ENCODE assay signal across 15 cellular contexts in genomic region chr13:112574476-112575294, GRCh38. TPM values are rescaled to one million over a fixed set of nuclear protein-coding genes. Genes with fewer than 3 reads are reported as not detected.
A peak's percentile ranks its signal among the peaks of the same experiment; 100 is the strongest.
DNase-seq lines count a peak whose midpoint lies in the region; ATAC-seq, FAIRE-seq and TF ChIP-seq lines count a peak whose summit lies in the region.
"Had no signal": no experiment of that assay in that cellular context is flagged by ENCODE, and none has a peak within 500 bp of the region (broad histone marks: within the 10 kb centered on the region; RNA-seq: fewer than 3 reads in every experiment).

No MANE protein-coding gene starts in this region.

- no peak overlapping the region for H3K14ac ChIP-seq in trophoblast cell (ENCODE audit: low read length)

- H3K27me3 ChIP-seq in MM.1S (replicated peaks; ENCODE audit: insufficient read depth, low read length) (no peaks in the 10 kb centered on the region), trophoblast cell (ENCODE audit: insufficient read depth, low read length) (no peaks in the 10 kb centered on the region), prostate gland (replicated peaks; ENCODE audit: insufficient read depth) (no peaks in the 10 kb centered on the region), Karpas-422 (ENCODE audit: low read length) (no peaks in the 10 kb centered on the region)

- H4K12ac ChIP-seq in trophoblast cell (ENCODE audit: low read depth, low read length): no peak overlapping the region

- H4K91ac ChIP-seq in trophoblast cell (ENCODE audit: low read depth, low read length): no peak overlapping the region

- peak overlapping the region; percentile 74 to 86 for H3K27ac Mint-ChIP-seq in effector memory CD8-positive, alpha-beta T cell
- H3K27ac Mint-ChIP-seq: activated naive CD8-positive, alpha-beta T cell treated with anti-CD3 and anti-CD28 coated beads, Interleukin-2, amount 10 ng/mL, durations not matched to agents 7 days and 5 days had no signal

- H3K18ac ChIP-seq in trophoblast cell (ENCODE audit: low read length): peak overlapping the region; percentile 68

- no peak overlapping the region for H4K8ac ChIP-seq in trophoblast cell (ENCODE audit: low read depth, low read length)

- H3K23ac ChIP-seq in trophoblast cell (ENCODE audit: low read length): no peak overlapping the region

- FAIRE-seq in GM12891 (lab: Jason Lieb, UNC): peak; percentile 40

- no peak overlapping the region for H2AK5ac ChIP-seq in trophoblast cell (ENCODE audit: low read length)

- H3F3A ChIP-seq in MM.1S (ENCODE audit: insufficient read depth, low read length): peaks cover 6% of the 10 kb centered on the region; the same call in 1 of the 2 replicates

- H3K9me3 ChIP-seq in MM.1S (replicated peaks; ENCODE audit: insufficient read depth, low read length): no peaks in the 10 kb centered on the region
- H3K9me3 ChIP-seq in trophoblast cell (ENCODE audit: insufficient read depth, low read depth, low read length): peaks cover 4% of the 10 kb centered on the region
- H3K9me3 ChIP-seq in prostate gland: no peaks in the 10 kb centered on the region
- H3K9me3 ChIP-seq in Karpas-422 (ENCODE audit: low read length): no peaks in the 10 kb centered on the region

- no peak for ATAC-seq in effector memory CD8-positive, alpha-beta T cell (replicated peaks)
- ATAC-seq: PC-3 had no signal

- no peaks in the 10 kb centered on the region for H3K36me3 ChIP-seq in MM.1S (replicated peaks; ENCODE audit: insufficient read depth, low read length)
- H3K36me3 ChIP-seq in trophoblast cell (ENCODE audit: control insufficient read depth in 1 of 2, insufficient read depth in 2 of 2, low read length in 2 of 2): no peaks in the 10 kb centered on the region
- H3K36me3 ChIP-seq in prostate gland: no peaks in the 10 kb centered on the region
- H3K36me3 ChIP-seq in Karpas-422 (ENCODE audit: insufficient read depth, low read length): peaks cover under 1% of the 10 kb centered on the region; the same call in 1 of the 2 replicates

- H3K79me1 ChIP-seq in trophoblast cell (ENCODE audit: low read length): no peaks in the 10 kb centered on the region

- H3K4me1 Mint-ChIP-seq in effector memory CD8-positive, alpha-beta T cell (ENCODE audit: low read depth in 2 of 2): peaks cover 42 to 65% of the 10 kb centered on the region in 2 donors

- H2BK12ac ChIP-seq in trophoblast cell (ENCODE audit: low read length): no peak overlapping the region

- no peaks in the 10 kb centered on the region for H3K9me3 Mint-ChIP-seq in effector memory CD8-positive, alpha-beta T cell

- H2AFZ ChIP-seq in MM.1S (ENCODE audit: low read length) (no peak overlapping the region), trophoblast cell (ENCODE audit: insufficient read depth, low read length, poor library complexity) (no peak overlapping the region), Karpas-422 (ENCODE audit: low read length) (no peak overlapping the region)

- H3K4me3 Mint-ChIP-seq in effector memory CD8-positive, alpha-beta T cell: no peak overlapping the region
- H3K4me3 Mint-ChIP-seq: activated naive CD8-positive, alpha-beta T cell treated with anti-CD3 and anti-CD28 coated beads, Interleukin-2, amount 10 ng/mL, durations not matched to agents 7 days and 5 days; H9 had no signal

- TF ChIP-seq POLR2A in GM12891 (IDR thresholded peaks at IDR 0.05; ENCODE audit: low read depth, low read length): no peak
- no peak for TF ChIP-seq POLR2A in prostate gland (IDR thresholded peaks at IDR 0.05)

- intact Hi-C loops in prostate gland (cut with DNase I): no loop called here

- no peak for TF ChIP-seq CTCF in MM.1S (IDR thresholded peaks at IDR 0.05; ENCODE audit: low read length)
- no peak for TF ChIP-seq CTCF in prostate gland (IDR thresholded peaks at IDR 0.05)

- H4K20me1 ChIP-seq in MM.1S (ENCODE audit: insufficient read depth, low read length) (peaks cover 73% of the 10 kb centered on the region), Karpas-422 (ENCODE audit: insufficient read depth, low read depth, low read length) (peaks cover 12% of the 10 kb centered on the region; the same call in 1 of the 2 replicates)

- no CpG with 5 or more reads among the region's 6 CpGs for WGBS in trophoblast cell (ENCODE audit: extremely low coverage, insufficient coverage, insufficient read length)
- WGBS in prostate gland: 71% methylated on average over 6 of the region's 6 CpGs

- H3K4me2 ChIP-seq in MM.1S (ENCODE audit: low read depth, low read length) (peak overlapping the region; percentile 18; the same call in 1 of the 2 replicates), trophoblast cell (ENCODE audit: low read length) (no peak overlapping the region), Karpas-422 (ENCODE audit: low read depth, low read length, poor library complexity, severe bottlenecking) (no peak overlapping the region)

- H3K9me2 ChIP-seq in MM.1S (replicated peaks; ENCODE audit: insufficient read depth, low read length): no peaks in the 10 kb centered on the region
- no peaks in the 10 kb centered on the region for H3K9me2 ChIP-seq in Karpas-422 (replicated peaks; ENCODE audit: insufficient read depth, low read length)

- H2BK5ac ChIP-seq in trophoblast cell (ENCODE audit: low read depth, low read length, poor library complexity): no peak overlapping the region

- no peak overlapping the region for H2BK120ac ChIP-seq in trophoblast cell (ENCODE audit: insufficient read depth, low read length, poor library complexity)

- peak overlapping the region; percentile 31; the same call in 1 of the 2 replicates for H3K27ac ChIP-seq in MM.1S (ENCODE audit: low read length)
- no peak overlapping the region for H3K27ac ChIP-seq in trophoblast cell (ENCODE audit: low read depth, low read length)
- H3K27ac ChIP-seq in prostate gland: no peak overlapping the region
- no peak overlapping the region for H3K27ac ChIP-seq in Karpas-422 (ENCODE audit: low read length)
- H3K27ac ChIP-seq: WERI-Rb-1 had no signal

- H3K79me2 ChIP-seq in MM.1S (ENCODE audit: low read length) (peaks cover 99% of the 10 kb centered on the region), trophoblast cell (ENCODE audit: control insufficient read depth, insufficient read depth, low read length, poor library complexity) (peaks cover 9% of the 10 kb centered on the region), Karpas-422 (ENCODE audit: low read length) (peaks cover 97% of the 10 kb centered on the region)

- H3K4me1 ChIP-seq in MM.1S (ENCODE audit: low read length) (peaks cover 21% of the 10 kb centered on the region), trophoblast cell (ENCODE audit: control insufficient read depth in 1 of 2, insufficient read depth in 2 of 2, low read length in 2 of 2) (peaks cover 0 to 4% of the 10 kb centered on the region in 2 experiments), prostate gland (replicated peaks) (no peaks in the 10 kb centered on the region), Karpas-422 (ENCODE audit: low read length) (peaks cover 38% of the 10 kb centered on the region)

- no peaks in the 10 kb centered on the region for H3K27me3 Mint-ChIP-seq in effector memory CD8-positive, alpha-beta T cell
- H3K27me3 Mint-ChIP-seq: activated naive CD8-positive, alpha-beta T cell treated with anti-CD3 and anti-CD28 coated beads, Interleukin-2, amount 10 ng/mL, durations not matched to agents 7 days and 5 days had no signal

- DNase-seq in GM12891 (ENCODE audit: insufficient read length, low spot score): no peak
- no peak for DNase-seq in MM.1S
- no peak for DNase-seq in effector memory CD8-positive, alpha-beta T cell
- DNase-seq in trophoblast cell: no peak
- DNase-seq in cerebellar cortex (ENCODE audit: low spot score): no peak
- DNase-seq in activated CD4-positive, CD25-positive, alpha-beta regulatory T cell (lab: John Stamatoyannopoulos, UW): no peak
- no peak for DNase-seq in prostate gland (ENCODE audit: low spot score)
- DNase-seq in Karpas-422: no peak
- DNase-seq: activated naive CD8-positive, alpha-beta T cell treated with anti-CD3 and anti-CD28 coated beads, Interleukin-2, amount 10 ng/mL, durations not matched to agents 7 days and 5 days; DMS 273 treated with DMSO at 0.1 percent for 48 hours; H9; kidney glomerular epithelial cell; NCI-H1436 treated with DMSO at 0.1 percent for 48 hours; PC-3; WERI-Rb-1 had no signal

- no peak overlapping the region for H3K4ac ChIP-seq in trophoblast cell (ENCODE audit: low read depth, low read length)

- H3K9ac ChIP-seq in MM.1S (ENCODE audit: low read length): no peak overlapping the region
- no peak overlapping the region for H3K9ac ChIP-seq in trophoblast cell (ENCODE audit: low read length)
- no peak overlapping the region for H3K9ac ChIP-seq in Karpas-422 (ENCODE audit: low read length)

- H3K4me3 ChIP-seq in MM.1S (ENCODE audit: low read length) (no peak overlapping the region), trophoblast cell (ENCODE audit: low read depth, low read length) (no peak overlapping the region), prostate gland (no peak overlapping the region), Karpas-422 (ENCODE audit: low read length) (no peak overlapping the region)

- H3K36me3 Mint-ChIP-seq in effector memory CD8-positive, alpha-beta T cell (ENCODE audit: insufficient read depth): peaks cover 10% of the 10 kb centered on the region

TF ChIP-seq in GM12891, 5 proteins besides CTCF, POLR2A, EP300 and RAD21:
- TF ChIP-seq PAX5 (IDR thresholded peaks at IDR 0.05; ENCODE audit: insufficient read depth, low read length, severe bottlenecking): no peak
- TF ChIP-seq POU2F2 (IDR thresholded peaks at IDR 0.05; ENCODE audit: low read depth, low read length): no peak
- TF ChIP-seq SPI1 (IDR thresholded peaks at IDR 0.05; ENCODE audit: low read depth, low read length): no peak
- TF ChIP-seq TAF1 (IDR thresholded peaks at IDR 0.05; ENCODE audit: low read depth, low read length): no peak
- TF ChIP-seq POLR2AphosphoS5 (IDR thresholded peaks at IDR 0.05; ENCODE audit: low read depth, low read length): no peak
TF ChIP-seq in GM12891: peak in this region for 0.

RNA-seq across cellular contexts. Expression of gene TUBGCP3, which starts 13.3 kb away (rescaled TPM):
- polyA plus RNA-seq in GM12891 (2012; ENCODE audit: low read depth, missing spikeins): 12.4 TPM
- 9.9 and 11.1 TPM in 2 replicates for polyA plus RNA-seq in trophoblast cell (2013)
- 10 to 100 TPM; 19.7 to 37.5 TPM for total RNA-seq in prostate gland
- total RNA-seq in Karpas-422 (2014; rRNA removed; shearing (Covaris generic); ENCODE audit: low replicate concordance): 49.9 and 52.8 TPM in 2 replicates
